ENCODE assay signal across 9 cellular contexts in the genomic region with DNA sequence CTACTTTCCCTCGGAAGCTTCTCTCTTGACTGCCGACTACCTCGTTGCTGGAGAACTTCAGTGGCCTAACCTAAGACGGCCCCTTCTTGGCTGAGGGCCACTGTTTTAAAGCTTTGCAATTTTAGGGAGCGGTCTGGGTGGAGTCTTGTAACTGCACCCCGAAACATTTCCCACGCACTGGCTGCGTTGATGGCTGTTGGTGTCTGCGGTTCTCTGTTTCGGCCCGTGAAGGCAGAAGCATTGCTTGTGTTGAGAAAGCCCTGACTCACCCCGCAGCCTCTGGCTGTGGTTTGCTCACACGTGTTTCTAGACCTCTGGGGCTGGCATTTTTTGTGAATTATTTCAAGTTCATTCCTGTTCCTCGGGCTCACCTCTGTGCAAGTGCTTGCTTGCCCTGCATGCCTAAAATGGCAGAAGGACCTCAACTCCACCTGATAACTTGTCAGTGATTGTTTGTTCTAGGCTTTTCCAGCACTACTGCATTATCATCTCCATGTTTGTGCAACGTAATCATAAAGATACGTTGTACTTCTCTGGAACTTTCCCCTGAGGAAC.
DNase-seq lines count a peak whose midpoint lies in the region; ATAC-seq, FAIRE-seq and TF ChIP-seq lines count a peak whose summit lies in the region.
"Had no signal": no experiment of that assay in that cellular context is flagged by ENCODE, and none has a peak within 500 bp of the region (broad histone marks: within the 10 kb centered on the region; RNA-seq: fewer than 3 reads in every experiment).

No MANE protein-coding gene starts in this region.

- no peak overlapping the region for H3K27ac ChIP-seq in PC-9

- H3K4me3 ChIP-seq in PC-9 (no peak overlapping the region), bronchial epithelial cell (ENCODE audit: low read depth, low read length) (no peak overlapping the region)

- peaks cover 9% of the 10 kb centered on the region for H3K4me1 ChIP-seq in PC-9 (replicated peaks; ENCODE audit: insufficient read depth)

- H3K9me3 ChIP-seq in PC-9 (ENCODE audit: insufficient read depth, low read depth), result peaks cover 50% of the 10 kb centered on the region

- ATAC-seq in HG02973 (IDR thresholded peaks at IDR 0.05; ENCODE audit: unreplicated experiment) (no peak), GM21576 (IDR thresholded peaks at IDR 0.05; ENCODE audit: unreplicated experiment) (no peak)

- POLR2A ChIA-PET in PC-9 (lab: Charles Lee; ENCODE audit: unreplicated experiment), result interaction anchor here (0.6 to 0.7 kb wide), 3 partner anchors 73 to 498 kb away, joined by 4 to 5 read pairs (median 5); no protein-coding TSS in a partner anchor

- FAIRE-seq in bronchial epithelial cell (lab: Jason Lieb, UNC), result peak; percentile 92

- H3K36me3 ChIP-seq in PC-9 (ENCODE audit: low read depth) (no peaks in the 10 kb centered on the region), bronchial epithelial cell (ENCODE audit: control insufficient read depth, insufficient read depth, low read length) (no peaks in the 10 kb centered on the region)

- DNase-seq in Daoy (ENCODE audit: low read depth) (peak; percentile 65), PC-9 (peak in 1 of 2 experiments; percentile 91), bronchial epithelial cell (ENCODE audit: low read depth) (peak; percentile 100), NCI-H1105 (lab: John Stamatoyannopoulos, UW) (no peak), iPS-NIHi11 (ENCODE audit: low spot score) (no peak)
- DNase-seq in stimulated activated CD4-positive, alpha-beta T cell treated with anti-CD3 and anti-CD28 coated beads, Interleukin-12 subunit alpha, Interleukin-12 subunit beta, amount 100 ng/mL, for 4 hours, result peak; percentile 9
- DNase-seq: NCI-H446 treated with DMSO at 0.1 percent for 48 hours had no signal

- BruUV-seq in PC-9 (replicated peaks; lab: Mats Ljungman, UMichigan), result no TSS peak

- H2AFZ ChIP-seq in PC-9, result 0 out of 2 replicates have a peak overlapping the region, but pooled peaks have one; percentile 3

- no peaks in the 10 kb centered on the region for H3K9me2 ChIP-seq in PC-9 (ENCODE audit: insufficient read depth)

- H3K79me2 ChIP-seq in PC-9 (ENCODE audit: low read depth), result no peaks in the 10 kb centered on the region

- no peak overlapping the region for H3K4me2 ChIP-seq in PC-9

- H4K20me1 ChIP-seq in PC-9 (ENCODE audit: insufficient read depth), result no peaks in the 10 kb centered on the region

- no peak for TF ChIP-seq CTCF in PC-9 (conservative IDR thresholded peaks at IDR 0.05)
- TF ChIP-seq CTCF in bronchial epithelial cell (IDR thresholded peaks at IDR 0.05; ENCODE audit: insufficient read depth, low read length, severe bottlenecking), result peak; percentile 3

- H3K27me3 ChIP-seq in PC-9 (ENCODE audit: insufficient read depth, low read depth) (no peaks in the 10 kb centered on the region), bronchial epithelial cell (ENCODE audit: control insufficient read depth, insufficient read depth, low read length) (no peaks in the 10 kb centered on the region)

- CTCF ChIA-PET in PC-9 (lab: Charles Lee), result interaction anchor here (0.5 to 1.2 kb wide), 4 partner anchors 12 to 1110 kb away, joined by 3 to 5 read pairs (median 3); no protein-coding TSS in a partner anchor

- H3F3A ChIP-seq in PC-9 (ENCODE audit: insufficient read depth, low read depth), result no peaks in the 10 kb centered on the region

- intact Hi-C loops in PC-9 (cut with micrococcal nuclease; ENCODE audit: unreplicated experiment), result loop anchor here (1.0 kb wide), 4 partner anchors 19 to 56 kb away; no protein-coding TSS in a partner anchor

Comparison
In these comparisons a context has a peak if more than half of its experiments do, and no peak if none do; other contexts are left out.
1. DNase-seq: peak in Daoy (single experiment), bronchial epithelial cell (single experiment) and stimulated activated CD4-positive, alpha-beta T cell treated with anti-CD3 and anti-CD28 coated beads, Interleukin-12 subunit alpha, Interleukin-12 subunit beta, amount 100 ng/mL, for 4 hours (single experiment); none in NCI-H1105 (single experiment) and iPS-NIHi11 (single experiment).